Comparison of ENCODE assay signal across 16 cellular contexts in genomic region chr18:10050956-10051355, GRCh38.
"Had no signal": no experiment of that assay in that cellular context is flagged by ENCODE, and none has a peak within 500 bp of the region (broad histone marks: within the 10 kb centered on the region; RNA-seq: fewer than 3 reads in every experiment).

No MANE protein-coding gene starts in this region.

- DNase-seq: activated CD4-positive, alpha-beta T cell treated with anti-CD3 and anti-CD28 coated beads for 48 hours; activated CD8-positive, alpha-beta T cell treated with anti-CD3 and anti-CD28 coated beads, Interleukin-2, amount 10 ng/mL, durations not matched to agents 7 days and 5 days; activated naive CD4-positive, alpha-beta T cell treated with anti-CD3 and anti-CD28 coated beads, Interleukin-2, amount 10 ng/mL, durations not matched to agents 7 days and 5 days; amniotic stem cell; body of pancreas; cerebellar nuclear complex; dermis blood vessel endothelial cell; endodermal cell; erythroblast; left colon; nephron progenitor cell; psoas muscle; SHP77; stimulated activated CD4-positive, alpha-beta T cell treated with anti-CD3 and anti-CD28 coated beads, Interleukin-2, amount 100 ng/mL, for 48 hours; thyroid gland had no signal

- H3K27ac ChIP-seq: thyroid gland had no signal

- H3K4me1 ChIP-seq: psoas muscle, thyroid gland had no signal

- H3K4me3 ChIP-seq: body of pancreas, psoas muscle, thyroid gland had no signal

- H3K9me3 ChIP-seq: body of pancreas, psoas muscle, thyroid gland had no signal

- H3K27me3 ChIP-seq: body of pancreas, thyroid gland had no signal

- ATAC-seq: activated CD8-positive, alpha-beta T cell treated with anti-CD3 and anti-CD28 coated beads, Interleukin-2, amount 10 ng/mL, durations not matched to agents 7 days and 5 days; body of pancreas; left colon; SK-N-SH treated with all-trans-retinoic acid at 6 μM for 48 hours had no signal

- H3K36me3 ChIP-seq: thyroid gland had no signal
